Comparison of ENCODE assay signal across 12 cellular contexts in the genomic region with DNA sequence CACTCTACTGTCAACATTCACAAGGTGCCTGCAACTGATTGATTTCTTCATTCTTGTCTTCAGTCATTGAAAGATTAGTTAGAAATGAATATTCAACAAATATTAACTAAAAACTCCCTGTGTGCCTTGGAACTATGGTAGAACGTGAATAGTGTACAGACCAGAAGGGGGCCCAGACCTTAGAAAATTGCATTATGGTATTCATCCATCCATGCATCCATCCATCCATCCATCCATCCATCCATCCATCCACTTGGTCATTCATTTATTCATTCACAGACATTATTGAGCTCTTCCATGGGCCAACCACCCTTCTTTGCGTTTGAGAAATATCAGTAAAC. TPM values are rescaled to one million over a fixed set of nuclear protein-coding genes. Genes with fewer than 3 reads are reported as not detected.
"Had no signal": no experiment of that assay in that cellular context is flagged by ENCODE, and none has a peak within 500 bp of the region (broad histone marks: within the 10 kb centered on the region; RNA-seq: fewer than 3 reads in every experiment).

No MANE protein-coding gene starts in this region.

- H3K4me2 ChIP-seq: smooth muscle cell had no signal

- H3K27me3 ChIP-seq: ascending aorta, breast epithelium, stomach, thyroid gland, uterus had no signal

- H3K4me3 ChIP-seq: ascending aorta, breast epithelium, psoas muscle, smooth muscle cell, stomach, thyroid gland, uterus had no signal

- H3K4me1 ChIP-seq: breast epithelium, psoas muscle had no signal

- H3K27ac ChIP-seq: breast epithelium, psoas muscle had no signal

- H3K9me3 ChIP-seq: ascending aorta, psoas muscle, thyroid gland, uterus had no signal

- DNase-seq: activated CD4-positive, CD25-positive, alpha-beta regulatory T cell treated with anti-CD3 and anti-CD28 coated beads, Interleukin-2, amount 50 U/mL, for 72 hours; effector memory CD4-positive, alpha-beta T cell had no signal

- H3K36me3 ChIP-seq: ascending aorta, breast epithelium, stomach, thyroid gland, uterus had no signal

RNA-seq across cellular contexts. Expression of a gene that starts 10.2 kb away (rescaled TPM):
- total RNA-seq: ascending aorta, breast epithelium, osteocyte, psoas muscle, smooth muscle cell, stomach, thyroid gland, uterus had no signal
- polyA plus RNA-seq: liver, neural cell, smooth muscle cell, stomach had no signal

RNA-seq across cellular contexts. Expression of a gene that starts 28.4 kb away (rescaled TPM):
- polyA plus RNA-seq: neural cell had no signal
